ENCODE assay signal across 26 cellular contexts in genomic region chr4:1056671-1057402, GRCh38. TPM values are rescaled to one million over a fixed set of nuclear protein-coding genes. Genes with fewer than 3 reads are reported as not detected.
DNase-seq lines count a peak whose midpoint lies in the region; ATAC-seq, FAIRE-seq and TF ChIP-seq lines count a peak whose summit lies in the region.
"Had no signal": no experiment of that assay in that cellular context is flagged by ENCODE, and none has a peak within 500 bp of the region (broad histone marks: within the 10 kb centered on the region; RNA-seq: fewer than 3 reads in every experiment).

No MANE protein-coding gene starts in this region.

- ATAC-seq in activated naive CD8-positive, alpha-beta T cell treated with anti-CD3 and anti-CD28 coated beads, Interleukin-2, amount 50 U/mL, for 24 hours: no peak
- ATAC-seq in HepG2: no peak; the same call in 2 of the 3 replicates
- ATAC-seq: gastroesophageal sphincter had no signal

- no peak overlapping the region for H2AFZ ChIP-seq in HepG2 (ENCODE audit: low read length)
- H2AFZ ChIP-seq: hepatocyte had no signal

- POLR2A ChIA-PET in HepG2 (lab: Yijun Ruan, JAX): no interaction called here
- POLR2A ChIA-PET in activated CD4-positive, alpha-beta memory T cell treated with anti-CD3 and anti-CD28 coated beads, Interleukin-2, amount 10 ng/mL, durations not matched to agents 7 days and 5 days (lab: Charles Lee): no interaction called here
- POLR2A ChIA-PET in MCF 10A (lab: Yijun Ruan, JAX): no interaction called here

- no peaks in the 10 kb centered on the region for H3K36me3 Mint-ChIP-seq in activated naive CD8-positive, alpha-beta T cell
- no peaks in the 10 kb centered on the region for H3K36me3 Mint-ChIP-seq in activated naive CD8-positive, alpha-beta T cell treated with anti-CD3 and anti-CD28 coated beads, Interleukin-2, amount 50 U/mL, for 24 hours (ENCODE audit: low read depth)
- no peaks in the 10 kb centered on the region for H3K36me3 Mint-ChIP-seq in activated CD4-positive, alpha-beta memory T cell treated with anti-CD3 and anti-CD28 coated beads, Interleukin-2, amount 10 ng/mL, durations not matched to agents 7 days and 5 days (ENCODE audit: low read depth)
- H3K36me3 Mint-ChIP-seq in MCF 10A (ENCODE audit: insufficient read depth, unreplicated experiment): no peaks in the 10 kb centered on the region

- H3K4me3 ChIP-seq in HepG2 (replicated peaks in 1 of 3; ENCODE audit: insufficient read depth in 1 of 3, low read depth in 2 of 3, low read length in 3 of 3) (no peak overlapping the region; a peak in 1 of 6 replicates), suprapubic skin (no peak overlapping the region)
- H3K4me3 ChIP-seq: gastroesophageal sphincter, hepatocyte had no signal

- no peak for DNase-seq in activated naive CD8-positive, alpha-beta T cell treated with anti-CD3 and anti-CD28 coated beads, Interleukin-2, amount 50 U/mL, for 24 hours
- no peak for DNase-seq in HepG2 (ENCODE audit: low spot score)
- peak; percentile 42 to 72 for DNase-seq in suprapubic skin (ENCODE audit: low spot score in 2 of 2)
- no peak for DNase-seq in activated CD4-positive, alpha-beta memory T cell treated with anti-CD3 and anti-CD28 coated beads, Interleukin-2, amount 10 ng/mL, durations not matched to agents 7 days and 5 days
- no peak for DNase-seq in mucosa of gallbladder (ENCODE audit: low spot score)
- DNase-seq in MCF 10A (ENCODE audit: unreplicated experiment): no peak
- DNase-seq: BE2C; caudate nucleus; mesenchymal stem cell; NCI-H1436; NCI-H2107; stimulated activated CD4-positive, alpha-beta T cell treated with anti-CD3 and anti-CD28 coated beads, Interleukin-1b, Interleukin-23, amount 100 ng/mL, for 48 hours; stimulated activated CD8-positive, alpha-beta memory T cell treated with anti-CD3 and anti-CD28 coated beads, Interleukin-4, amount 100 ng/mL, for 48 hours had no signal

- TF ChIP-seq CTCF in HepG2 (CRISPR knock-in tag; IDR thresholded peaks at IDR 0.05) (no peak), suprapubic skin (IDR thresholded peaks at IDR 0.05) (no peak), MCF 10A (IDR thresholded peaks at IDR 0.05; ENCODE audit: unreplicated experiment) (no peak)

- H3K79me2 ChIP-seq in HepG2 (ENCODE audit: insufficient read depth, low read length): no peaks in the 10 kb centered on the region
- H3K79me2 ChIP-seq: hepatocyte had no signal

- H4K20me1 ChIP-seq in HepG2 (ENCODE audit: insufficient read depth, low read length): no peaks in the 10 kb centered on the region

- H3K4me1 Mint-ChIP-seq in activated naive CD8-positive, alpha-beta T cell (ENCODE audit: low read depth): peaks cover 10% of the 10 kb centered on the region
- peaks cover 12% of the 10 kb centered on the region for H3K4me1 Mint-ChIP-seq in activated naive CD8-positive, alpha-beta T cell treated with anti-CD3 and anti-CD28 coated beads, Interleukin-2, amount 50 U/mL, for 24 hours
- H3K4me1 Mint-ChIP-seq in activated CD4-positive, alpha-beta memory T cell treated with anti-CD3 and anti-CD28 coated beads, Interleukin-2, amount 10 ng/mL, durations not matched to agents 7 days and 5 days: peaks cover 12% of the 10 kb centered on the region
- H3K4me1 Mint-ChIP-seq in MCF 10A (ENCODE audit: insufficient read depth, unreplicated experiment): peaks cover 6% of the 10 kb centered on the region

- intact Hi-C loops in HepG2 (cut with micrococcal nuclease; ENCODE audit: unreplicated experiment): no loop called here
- intact Hi-C loops in MCF 10A (cut with micrococcal nuclease): no loop called here

- H3K36me3 ChIP-seq in KOPT-K1 (ENCODE audit: insufficient read depth, low read length) (no peaks in the 10 kb centered on the region), HepG2 (replicated peaks in 1 of 2; ENCODE audit: control insufficient read depth in 1 of 2, insufficient read depth in 2 of 2, low read length in 2 of 2) (no peaks in the 10 kb centered on the region), suprapubic skin (no peaks in the 10 kb centered on the region)
- H3K36me3 ChIP-seq: BE2C, gastroesophageal sphincter, tibial nerve had no signal

- no TSS peak for BruUV-seq in HepG2 (replicated peaks; lab: Mats Ljungman, UMichigan)
- no TSS peak for BruUV-seq in MCF 10A (replicated peaks; lab: Mats Ljungman, UMichigan)

- in situ Hi-C loops in HepG2 (cut with HindIII; ENCODE audit: extremely low pct_ligation_motif_present, low pct_unique_long_range_greater_than_20kb): no loop called here

- peak overlapping the region; percentile 82 for H3K27ac Mint-ChIP-seq in activated naive CD8-positive, alpha-beta T cell
- H3K27ac Mint-ChIP-seq in activated naive CD8-positive, alpha-beta T cell treated with anti-CD3 and anti-CD28 coated beads, Interleukin-2, amount 50 U/mL, for 24 hours: no peak overlapping the region
- no peak overlapping the region for H3K27ac Mint-ChIP-seq in activated CD4-positive, alpha-beta memory T cell treated with anti-CD3 and anti-CD28 coated beads, Interleukin-2, amount 10 ng/mL, durations not matched to agents 7 days and 5 days
- H3K27ac Mint-ChIP-seq in MCF 10A (ENCODE audit: low read depth, unreplicated experiment): no peak overlapping the region
- H3K27ac Mint-ChIP-seq: dendritic cell treated with granulocyte-macrophage colony-stimulating factor and Interleukin-4, amounts not matched to agents 40 ng/mL and 50 ng/mL, for 4 days had no signal

- H3K4me3 Mint-ChIP-seq in activated naive CD8-positive, alpha-beta T cell: no peak overlapping the region
- H3K4me3 Mint-ChIP-seq in activated naive CD8-positive, alpha-beta T cell treated with anti-CD3 and anti-CD28 coated beads, Interleukin-2, amount 50 U/mL, for 24 hours: no peak overlapping the region
- no peak overlapping the region for H3K4me3 Mint-ChIP-seq in activated CD4-positive, alpha-beta memory T cell treated with anti-CD3 and anti-CD28 coated beads, Interleukin-2, amount 10 ng/mL, durations not matched to agents 7 days and 5 days
- H3K4me3 Mint-ChIP-seq in MCF 10A (ENCODE audit: unreplicated experiment): no peak overlapping the region
- H3K4me3 Mint-ChIP-seq: dendritic cell treated with granulocyte-macrophage colony-stimulating factor and Interleukin-4, amounts not matched to agents 40 ng/mL and 50 ng/mL, for 4 days had no signal

- H3K4me2 ChIP-seq in HepG2 (ENCODE audit: low read depth, low read length): 0 out of 2 replicates have a peak overlapping the region, but pooled peaks have one; percentile 20
- H3K4me2 ChIP-seq: hepatocyte, KMS-11 had no signal

- H3K9me3 ChIP-seq in KOPT-K1 (ENCODE audit: insufficient read depth, low read length, poor library complexity, severe bottlenecking) (no peaks in the 10 kb centered on the region), HepG2 (ENCODE audit: low read length) (no peaks in the 10 kb centered on the region), suprapubic skin (no peaks in the 10 kb centered on the region)
- H3K9me3 ChIP-seq: BE2C, gastroesophageal sphincter, tibial nerve had no signal

- 20% methylated on average over 10 of the region's 28 CpGs for WGBS in HepG2 (ENCODE audit: low lambda C conversion rate)
- WGBS in suprapubic skin: 84% methylated on average over 25 of the region's 28 CpGs

- H3K27ac ChIP-seq in KOPT-K1 (ENCODE audit: low read depth, low read length, poor library complexity, severe bottlenecking) (peak overlapping the region; percentile 34), HepG2 (ENCODE audit: extremely low read length, insufficient read depth, low read length) (no peak overlapping the region), suprapubic skin (no peak overlapping the region)
- H3K27ac ChIP-seq: gastroesophageal sphincter, hepatocyte, KMS-11, tibial nerve had no signal

- FAIRE-seq in HepG2 (lab: Jason Lieb, UNC): no peak
- FAIRE-seq: astrocyte, D721Med, endometrium, small intestine had no signal

- no peak overlapping the region for H3K9ac ChIP-seq in HepG2 (ENCODE audit: insufficient read depth, low read depth, low read length)
- H3K9ac ChIP-seq: KMS-11 had no signal

- peaks cover 26% of the 10 kb centered on the region for H3K4me1 ChIP-seq in HepG2 (ENCODE audit: insufficient read depth, low read length)
- peaks cover 47% of the 10 kb centered on the region for H3K4me1 ChIP-seq in suprapubic skin
- H3K4me1 ChIP-seq: BE2C had no signal

- CTCF ChIA-PET in HepG2 (lab: Yijun Ruan, JAX; ENCODE audit: low intra/inter-chr PET ratio, low total read pairs): no interaction called here
- CTCF ChIA-PET in activated CD4-positive, alpha-beta memory T cell treated with anti-CD3 and anti-CD28 coated beads, Interleukin-2, amount 10 ng/mL, durations not matched to agents 7 days and 5 days (lab: Charles Lee): no interaction called here
- CTCF ChIA-PET in MCF 10A (lab: Yijun Ruan, JAX): no interaction called here

- TF ChIP-seq EP300 in HepG2 (IDR thresholded peaks at IDR 0.05; ENCODE audit: low read depth in 2 of 2, low read length in 2 of 2): no peak
- no peak for TF ChIP-seq EP300 in HepG2 (CRISPR knock-in tag; IDR thresholded peaks at IDR 0.05; ENCODE audit: borderline replicate concordance)
- no peak for TF ChIP-seq EP300 in suprapubic skin (IDR thresholded peaks at IDR 0.05)

- TF ChIP-seq POLR2A in HepG2 (IDR thresholded peaks at IDR 0.05; ENCODE audit: insufficient read depth in 1 of 2, low read depth in 2 of 2, low read length in 2 of 2): no peak
- no peak for TF ChIP-seq POLR2A in suprapubic skin (IDR thresholded peaks at IDR 0.05)

- H3K27me3 ChIP-seq in HepG2 (ENCODE audit: control insufficient read depth in 1 of 2, insufficient read depth in 2 of 2, low read length in 2 of 2): peaks cover 22 to 80% of the 10 kb centered on the region in 2 experiments
- peaks cover 70% of the 10 kb centered on the region for H3K27me3 ChIP-seq in suprapubic skin

- H3K27me3 Mint-ChIP-seq in activated naive CD8-positive, alpha-beta T cell: peaks cover under 1% of the 10 kb centered on the region
- peaks cover 4% of the 10 kb centered on the region for H3K27me3 Mint-ChIP-seq in activated naive CD8-positive, alpha-beta T cell treated with anti-CD3 and anti-CD28 coated beads, Interleukin-2, amount 50 U/mL, for 24 hours
- peaks cover 12% of the 10 kb centered on the region for H3K27me3 Mint-ChIP-seq in activated CD4-positive, alpha-beta memory T cell treated with anti-CD3 and anti-CD28 coated beads, Interleukin-2, amount 10 ng/mL, durations not matched to agents 7 days and 5 days
- peaks cover 44% of the 10 kb centered on the region for H3K27me3 Mint-ChIP-seq in MCF 10A (ENCODE audit: insufficient read depth, unreplicated experiment)

- peaks cover under 1% of the 10 kb centered on the region for H3K9me3 Mint-ChIP-seq in activated naive CD8-positive, alpha-beta T cell (ENCODE audit: low read depth)
- H3K9me3 Mint-ChIP-seq in activated naive CD8-positive, alpha-beta T cell treated with anti-CD3 and anti-CD28 coated beads, Interleukin-2, amount 50 U/mL, for 24 hours: no peaks in the 10 kb centered on the region
- no peaks in the 10 kb centered on the region for H3K9me3 Mint-ChIP-seq in activated CD4-positive, alpha-beta memory T cell treated with anti-CD3 and anti-CD28 coated beads, Interleukin-2, amount 10 ng/mL, durations not matched to agents 7 days and 5 days
- H3K9me3 Mint-ChIP-seq in MCF 10A (ENCODE audit: unreplicated experiment): no peaks in the 10 kb centered on the region
- H3K9me3 Mint-ChIP-seq: activated naive CD4-positive, alpha-beta T cell treated with anti-CD3 and anti-CD28 coated beads, Interleukin-2, amount 50 U/mL, for 72 hours; dendritic cell treated with granulocyte-macrophage colony-stimulating factor and Interleukin-4, amounts not matched to agents 40 ng/mL and 50 ng/mL, for 4 days had no signal

- TF ChIP-seq RAD21 in HepG2 (CRISPR knock-in tag; IDR thresholded peaks at IDR 0.05): no peak

RNA-seq across cellular contexts. Expression of gene FGFRL1, which starts 45.4 kb away (rescaled TPM):
- total RNA-seq in HepG2 (2016; rRNA removed; fragmentation: Illumina TruSeq; extraction: Trizol): 12.3 and 19.1 TPM in 2 replicates
- total RNA-seq in HepG2 (2016; cell fraction: cytosol; rRNA removed; fragmentation: Illumina TruSeq; extraction: Trizol; ENCODE audit: low read depth): 8.9 and 9.3 TPM in 2 replicates
- 11.5 and 17.5 TPM in 2 replicates for total RNA-seq in HepG2 (2016; cell fraction: insoluble cytoplasmic fraction; rRNA removed; fragmentation: Illumina TruSeq; extraction: Trizol)
- total RNA-seq in HepG2 (2016; cell fraction: membrane; rRNA removed; fragmentation: Illumina TruSeq; extraction: Trizol): 31.8 and 32.6 TPM in 2 replicates
- total RNA-seq in HepG2 (2016; cell fraction: nucleus; rRNA removed; fragmentation: Illumina TruSeq; extraction: Trizol): 13.0 and 15.9 TPM in 2 replicates
- 30.6 and 35.5 TPM in 2 replicates for polyA plus RNA-seq in HepG2 (2011; rRNA removed)
- polyA plus RNA-seq in HepG2 (2011; cell fraction: cytosol; rRNA removed): 37.2 and 49.4 TPM in 2 replicates
- polyA plus RNA-seq in HepG2 (2011; cell fraction: nucleus; rRNA removed): 122 and 143 TPM in 2 replicates
- 21.8 and 31.9 TPM in 2 replicates for polyA plus RNA-seq in HepG2 (2012)
- polyA plus RNA-seq in HepG2 (2016; cell fraction: cytosol; fragmentation: Illumina TruSeq; extraction: Trizol; ENCODE audit: low read depth): 15.2 and 15.4 TPM in 2 replicates
- 18.1 and 23.1 TPM in 2 replicates for polyA plus RNA-seq in HepG2 (2016; cell fraction: insoluble cytoplasmic fraction; fragmentation: Illumina TruSeq; extraction: Trizol; ENCODE audit: low read depth)
- 38.4 and 44.6 TPM in 2 replicates for polyA plus RNA-seq in HepG2 (2016; cell fraction: membrane; fragmentation: Illumina TruSeq; extraction: Trizol; ENCODE audit: low read depth)
- polyA plus RNA-seq in HepG2 (2016; cell fraction: nucleus; fragmentation: Illumina TruSeq; extraction: Trizol; ENCODE audit: insufficient read depth, low read depth): 33.6 and 40.0 TPM in 2 replicates
- 74.3 and 145 TPM in 2 replicates for polyA minus RNA-seq in HepG2 (2011; rRNA and poly(A)+ RNA removed; ENCODE audit: low replicate concordance)
- 22.8 and 26.5 TPM in 2 replicates for polyA minus RNA-seq in HepG2 (2011; cell fraction: cytosol; rRNA and poly(A)+ RNA removed)
- 19.9 and 23.2 TPM in 2 replicates for polyA minus RNA-seq in HepG2 (2011; cell fraction: nucleus; rRNA and poly(A)+ RNA removed)
- 10 to 100 TPM in 3 of 4 donors, 1 to 10 TPM in 1; 9.0 to 19.9 (median 12.0) TPM for total RNA-seq in suprapubic skin
- total RNA-seq in activated CD4-positive, alpha-beta memory T cell treated with anti-CD3 and anti-CD28 coated beads, Interleukin-2, amount 10 ng/mL, durations not matched to agents 7 days and 5 days: 1 to 10 TPM; 7.1 to 8.9 TPM
- 28.2 TPM for total RNA-seq in mucosa of gallbladder
- total RNA-seq in MCF 10A (2022): 33.5 and 33.6 TPM in 2 replicates

RNA-seq across cellular contexts. Expression of gene RNF212, which starts 56.5 kb away (rescaled TPM):
- total RNA-seq in HepG2 (2016; rRNA removed; fragmentation: Illumina TruSeq; extraction: Trizol) (not detected in 2 replicates), suprapubic skin (10 to 100 TPM in 1 of 4 donors, 1 to 10 TPM in 3; 2.4 to 16.5 (median 4.4) TPM), mucosa of gallbladder (5.8 TPM), MCF 10A (2022) (not detected in 2 replicates)
- total RNA-seq in HepG2 (2016; cell fraction: cytosol; rRNA removed; fragmentation: Illumina TruSeq; extraction: Trizol; ENCODE audit: low read depth): not detected in 2 replicates
- not detected in 2 replicates for total RNA-seq in HepG2 (2016; cell fraction: insoluble cytoplasmic fraction; rRNA removed; fragmentation: Illumina TruSeq; extraction: Trizol)
- not detected in 2 replicates for total RNA-seq in HepG2 (2016; cell fraction: membrane; rRNA removed; fragmentation: Illumina TruSeq; extraction: Trizol)
- total RNA-seq in HepG2 (2016; cell fraction: nucleus; rRNA removed; fragmentation: Illumina TruSeq; extraction: Trizol): not detected in 2 replicates
- not detected in 2 replicates for polyA plus RNA-seq in HepG2 (2011; rRNA removed)
- not detected in 2 replicates for polyA plus RNA-seq in HepG2 (2011; cell fraction: cytosol; rRNA removed)
- not detected in 2 replicates for polyA plus RNA-seq in HepG2 (2011; cell fraction: nucleus; rRNA removed)
- polyA plus RNA-seq in HepG2 (2012): not detected in 2 replicates
- not detected in 2 replicates for polyA plus RNA-seq in HepG2 (2016; cell fraction: cytosol; fragmentation: Illumina TruSeq; extraction: Trizol; ENCODE audit: low read depth)
- not detected in 2 replicates for polyA plus RNA-seq in HepG2 (2016; cell fraction: insoluble cytoplasmic fraction; fragmentation: Illumina TruSeq; extraction: Trizol; ENCODE audit: low read depth)
- polyA plus RNA-seq in HepG2 (2016; cell fraction: membrane; fragmentation: Illumina TruSeq; extraction: Trizol; ENCODE audit: low read depth): not detected in 2 replicates
- not detected in 2 replicates for polyA plus RNA-seq in HepG2 (2016; cell fraction: nucleus; fragmentation: Illumina TruSeq; extraction: Trizol; ENCODE audit: insufficient read depth, low read depth)
- 8.3 TPM in 1 of 2 replicates, not detected in the other for polyA minus RNA-seq in HepG2 (2011; rRNA and poly(A)+ RNA removed; ENCODE audit: low replicate concordance)
- 0.59 TPM in 1 of 2 replicates, not detected in the other for polyA minus RNA-seq in HepG2 (2011; cell fraction: cytosol; rRNA and poly(A)+ RNA removed)
- polyA minus RNA-seq in HepG2 (2011; cell fraction: nucleus; rRNA and poly(A)+ RNA removed): not detected in 2 replicates
- 1 to 10 TPM in 1 of 2 experiments, under 1 TPM in 1; 0.88 to 1.0 TPM for total RNA-seq in activated CD4-positive, alpha-beta memory T cell treated with anti-CD3 and anti-CD28 coated beads, Interleukin-2, amount 10 ng/mL, durations not matched to agents 7 days and 5 days
- total RNA-seq: HT1080 had no signal

Comparison
In these comparisons a context has a peak if more than half of its experiments do, and no peak if none do; other contexts are left out.
1. DNase-seq: peak in suprapubic skin (2 of 2); none in activated naive CD8-positive, alpha-beta T cell treated with anti-CD3 and anti-CD28 coated beads, Interleukin-2, amount 50 U/mL, for 24 hours (single experiment), HepG2 (single experiment), activated CD4-positive, alpha-beta memory T cell treated with anti-CD3 and anti-CD28 coated beads, Interleukin-2, amount 10 ng/mL, durations not matched to agents 7 days and 5 days (single experiment), mucosa of gallbladder (single experiment) and MCF 10A (single experiment).